Comparison of ENCODE assay signal across 25 cellular contexts in the genomic region with DNA sequence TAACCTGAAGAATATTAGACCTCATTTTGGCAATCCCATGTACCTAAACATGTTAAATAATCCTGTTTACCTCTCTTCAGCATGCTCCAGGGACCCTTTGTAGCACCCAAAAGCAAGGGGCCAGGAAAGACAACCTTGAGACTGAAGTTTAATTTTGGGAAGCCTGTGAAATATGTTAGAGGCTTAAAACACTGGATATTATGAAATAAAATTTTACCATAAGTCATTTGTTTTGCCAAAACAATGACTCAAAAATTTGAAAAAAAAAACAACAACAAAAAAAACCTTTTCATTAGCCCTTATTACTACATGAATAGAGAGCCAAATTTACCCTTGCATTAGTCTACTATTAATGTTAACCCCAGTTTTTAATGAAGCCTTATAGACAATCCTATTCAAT.
"Had no signal": no experiment of that assay in that cellular context is flagged by ENCODE, and none has a peak within 500 bp of the region (broad histone marks: within the 10 kb centered on the region; RNA-seq: fewer than 3 reads in every experiment).

No MANE protein-coding gene starts in this region.

- H3K27ac ChIP-seq: neural progenitor cell, ovary, parathyroid adenoma, psoas muscle, right lobe of liver, sigmoid colon, stomach, thoracic aorta, thyroid gland, tibial nerve, upper lobe of left lung, vagina had no signal

- FAIRE-seq: urothelium cell line had no signal

- DNase-seq: occipital lobe; ovary; posterior cingulate gyrus; psoas muscle; right cardiac atrium; right lobe of liver; sigmoid colon; small intestine; stimulated activated CD4-positive, alpha-beta T cell treated with anti-CD3 and anti-CD28 coated beads, Interleukin-15, amount 100 ng/mL, for 24 hours; stimulated activated CD4-positive, alpha-beta T cell treated with anti-CD3 and anti-CD28 coated beads, Interleukin-2, amount 100 ng/mL, for 24 hours; stimulated activated CD4-positive, alpha-beta T cell treated with anti-CD3 and anti-CD28 coated beads, Interleukin-2, amount 100 ng/mL, for 48 hours; stimulated activated CD4-positive, alpha-beta T cell treated with anti-CD3 and anti-CD28 coated beads, Interleukin-4, amount 100 ng/mL, for 24 hours; stimulated activated naive B cell treated with anti-CD40 and anti-IgM and Interleukin-4, amounts not matched to agents 10 μg/mL and 1 μg/mL and 100 μg/mL, for 72 hours; stimulated activated naive CD4-positive, alpha-beta T cell treated with Interleukin-2 at 50 U/mL for 16 hours; stomach; thyroid gland; trophoblast cell; upper lobe of left lung had no signal

- H3K4me2 ChIP-seq: neural progenitor cell had no signal

- H3K27me3 ChIP-seq: neural progenitor cell, ovary, right lobe of liver, sigmoid colon, stomach, thyroid gland, tibial nerve, upper lobe of left lung, vagina had no signal

- H3K4me1 ChIP-seq: parathyroid adenoma, psoas muscle, right lobe of liver, sigmoid colon, thyroid gland, tibial nerve, upper lobe of left lung, vagina had no signal

- H3K79me2 ChIP-seq: parathyroid adenoma had no signal

- H3K4me3 ChIP-seq: neural progenitor cell, ovary, psoas muscle, right lobe of liver, sigmoid colon, stomach, thoracic aorta, thyroid gland, tibial nerve, upper lobe of left lung, vagina had no signal

- H2AFZ ChIP-seq: neural progenitor cell, parathyroid adenoma had no signal

- H3K36me3 ChIP-seq: ovary, right lobe of liver, sigmoid colon, thoracic aorta, thyroid gland, upper lobe of left lung, vagina had no signal

- ATAC-seq: psoas muscle; right cardiac atrium; right lobe of liver; stimulated activated effector memory CD8-positive, alpha-beta T cell treated with anti-CD3 and anti-CD28 coated beads, Interleukin-12 subunit alpha, Interleukin-12 subunit beta, amount 100 ng/mL, for 72 hours; stimulated activated naive B cell treated with anti-CD40 and anti-IgM and Interleukin-4, amounts not matched to agents 10 μg/mL and 1 μg/mL and 100 μg/mL, for 72 hours had no signal

- H3K9ac ChIP-seq: neural progenitor cell, parathyroid adenoma had no signal

- H3K9me3 ChIP-seq: ovary, sigmoid colon, thyroid gland had no signal
